Comparison of ENCODE assay signal across 8 cellular contexts in the genomic region with DNA sequence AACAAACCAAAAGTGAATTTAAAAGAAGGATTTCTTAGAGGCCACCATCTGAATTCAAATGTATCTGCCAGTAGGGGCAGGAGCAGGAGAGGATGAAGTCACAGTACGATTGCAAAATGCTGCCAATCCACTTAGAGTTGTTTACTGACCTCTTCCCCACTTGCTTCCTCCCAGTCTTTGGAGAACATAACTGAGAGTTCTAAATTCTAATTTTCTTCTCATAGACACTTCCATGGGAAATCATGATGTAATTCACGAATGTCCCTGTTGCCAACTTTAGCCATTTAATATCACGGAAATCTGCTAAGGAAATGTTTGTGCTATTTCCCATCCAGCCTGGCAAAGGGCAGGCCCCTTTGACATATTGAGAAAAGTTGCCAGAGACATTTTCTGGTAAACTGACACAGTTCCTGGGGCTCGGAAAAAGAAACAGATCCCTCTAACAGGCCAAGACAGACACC. TPM values are rescaled to one million over a fixed set of nuclear protein-coding genes. Genes with fewer than 3 reads are reported as not detected.
DNase-seq lines count a peak whose midpoint lies in the region; ATAC-seq and TF ChIP-seq lines count a peak whose summit lies in the region.

No MANE protein-coding gene starts in this region.

- TF ChIP-seq CTCF in sigmoid colon (IDR thresholded peaks at IDR 0.05) = no peak

- ATAC-seq in Right ventricle myocardium superior (ENCODE audit: poor library complexity) (peak; percentile 95), GM18517 (IDR thresholded peaks at IDR 0.05; ENCODE audit: unreplicated experiment) (no peak), GM18505 (IDR thresholded peaks at IDR 0.05; ENCODE audit: unreplicated experiment) (no peak), HG03378 (IDR thresholded peaks at IDR 0.05; ENCODE audit: unreplicated experiment) (no peak)

- no peaks in the 10 kb centered on the region for H3K27me3 ChIP-seq in sigmoid colon

- 61 to 64% methylated on average over 4 of the region's 4 CpGs for WGBS in sigmoid colon, 2 donors

- in situ Hi-C loops in SK-MEL-5 (cut with HindIII; ENCODE audit: low pct_unique_long_range_greater_than_20kb, low sequenced_read_pairs) = no loop called here

- TF ChIP-seq POLR2A in sigmoid colon (IDR thresholded peaks at IDR 0.05) = no peak
- TF ChIP-seq POLR2A in GM18505 (IDR thresholded peaks at IDR 0.05; ENCODE audit: borderline replicate concordance, extremely low read depth, insufficient read depth, insufficient read length) = no peak

- no peaks in the 10 kb centered on the region for H3K4me1 ChIP-seq in sigmoid colon

- H3K36me3 ChIP-seq in sigmoid colon = no peaks in the 10 kb centered on the region

- DNase-seq in GM04503 (ENCODE audit: low read depth) (peak; percentile 18), SK-MEL-5 (ENCODE audit: low read depth, low spot score) (peak; percentile 14), Right ventricle myocardium superior (no peak), sigmoid colon (peak; percentile 72), T-helper 1 cell (no peak)

- H3K9me3 ChIP-seq in sigmoid colon = no peaks in the 10 kb centered on the region

- intact Hi-C loops in Right ventricle myocardium superior (cut with DNase I) (no loop called here), sigmoid colon (cut with DNase I) (no loop called here)

- H3K27ac ChIP-seq in sigmoid colon = peak overlapping the region; percentile 13 to 71 (median 44)

- peak in 1 of 4 donors; percentile 0 for TF ChIP-seq EP300 in sigmoid colon (IDR thresholded peaks at IDR 0.05)

- no peak overlapping the region for H3K4me3 ChIP-seq in sigmoid colon

RNA-seq across cellular contexts. Expression of a gene that starts 33.6 kb away (rescaled TPM):
- 20.4 and 24.0 TPM in 2 replicates for total RNA-seq in SK-MEL-5 (2014; rRNA removed; shearing (Covaris generic))
- polyA plus RNA-seq in SK-MEL-5 (2015; cell fraction: cytosol; rRNA removed) = 12.7 and 14.9 TPM in 2 replicates
- 6.2 and 16.1 TPM in 2 replicates for polyA plus RNA-seq in SK-MEL-5 (2015; cell fraction: nucleus; rRNA removed)
- 9.4 TPM for total RNA-seq in Right ventricle myocardium superior
- 1 to 10 TPM; 1.8 to 5.4 (median 2.5) TPM for total RNA-seq in sigmoid colon
- 10 to 100 TPM in 1 of 3 donors, 1 to 10 TPM in 2; 2.4 to 10.9 (median 5.3) TPM for polyA plus RNA-seq in sigmoid colon

Comparison
In these comparisons a context has a peak if more than half of its experiments do, and no peak if none do; other contexts are left out.
1. DNase-seq: peak in GM04503 (single experiment), SK-MEL-5 (single experiment) and sigmoid colon (single experiment); none in Right ventricle myocardium superior (single experiment) and T-helper 1 cell (0 of 5).